Comparison of ENCODE assay signal across 8 cellular contexts in genomic region chrX:47836164-47837072, GRCh38. TPM values are rescaled to one million over a fixed set of nuclear protein-coding genes. Genes with fewer than 3 reads are reported as not detected.
DNase-seq lines count a peak whose midpoint lies in the region; ATAC-seq, FAIRE-seq and TF ChIP-seq lines count a peak whose summit lies in the region.

ZNF81 (plus strand) TSS chrX:47836902; CDS start chrX:47846268, 9,366 bp downstream.

- H3K4me3 ChIP-seq in WI38 (ENCODE audit: low read depth, low read length) (peak within 1 kb of the TSS; percentile 64), cardiac fibroblast (replicated peaks in 1 of 2; ENCODE audit: low read depth in 2 of 2, low read length in 2 of 2) (peak within 1 kb of the TSS; percentile 53 to 62), small intestine (ENCODE audit: low read depth in 1 of 2, low read length in 2 of 2) (peak within 1 kb of the TSS; percentile 56 to 60)

- in situ Hi-C loops in GM18951 (cut with MboI; ENCODE audit: low sequenced_read_pairs, unreplicated experiment) = loop anchor here (25.0 kb wide), 1 partner anchor 201 kb away; no protein-coding TSS in a partner anchor

- peak; percentile 96 for ATAC-seq in HG03175 (IDR thresholded peaks at IDR 0.05; ENCODE audit: unreplicated experiment)

- no peaks in the 10 kb centered on the region for H3K36me3 ChIP-seq in small intestine (ENCODE audit: control insufficient read depth in 2 of 2, insufficient read depth in 2 of 2, low read length in 2 of 2)

- 0 to 29% (median 14%) methylated on average over 32 to 41 of the region's 41 CpGs for WGBS in small intestine, 3 donors

- DNase-seq in AG08396 (ENCODE audit: low spot score) = peak; percentile 84
- DNase-seq in NCI-H2227 treated with DMSO at 0.1 percent for 48 hours (lab: John Stamatoyannopoulos, UW) = peak; percentile 98
- peak; percentile 96 to 98 for DNase-seq in cardiac fibroblast (ENCODE audit: low read depth in 2 of 2)
- peak; percentile 88 for DNase-seq in iPS-NIHi11 (ENCODE audit: low spot score)
- peak; percentile 94 for DNase-seq in small intestine

- TF ChIP-seq POLR2A in GM18951 (IDR thresholded peaks at IDR 0.05; ENCODE audit: extremely low read depth, insufficient read depth, insufficient read length) = peak; percentile 65

- no peaks in the 10 kb centered on the region for H3K27me3 ChIP-seq in small intestine (ENCODE audit: control insufficient read depth in 2 of 2, insufficient read depth in 2 of 2, low read length in 2 of 2)

- no peaks in the 10 kb centered on the region for H3K9me3 ChIP-seq in small intestine (ENCODE audit: control insufficient read depth, low read depth)

- peak; percentile 61 for FAIRE-seq in small intestine (lab: Jason Lieb, UNC)

- no peak for TF ChIP-seq CTCF in WI38 (IDR thresholded peaks at IDR 0.05; ENCODE audit: low read depth, low read length)
- TF ChIP-seq CTCF in cardiac fibroblast (IDR thresholded peaks at IDR 0.05; ENCODE audit: low read depth, low read length) = no peak

- H3K4me1 ChIP-seq in small intestine (ENCODE audit: control insufficient read depth in 2 of 2, insufficient read depth in 1 of 2, low read depth in 1 of 2, low read length in 1 of 2) = no peaks in the 10 kb centered on the region

- peak within 1 kb of the TSS; percentile 48 to 82 for H3K27ac ChIP-seq in small intestine (ENCODE audit: low read depth in 1 of 2, low read length in 1 of 2)

RNA-seq across cellular contexts. Expression of gene ZNF81, which starts in this region (rescaled TPM):
- polyA plus RNA-seq in small intestine = 1 to 10 TPM in 2 of 3 donors, under 1 TPM in 1; 0.54 to 2.5 (median 1.5) TPM

Comparison
In these comparisons a context has a peak if more than half of its experiments do, and no peak if none do; other contexts are left out.
1. Peak in every context shown above with its lines: DNase-seq, ATAC-seq, H3K4me3 ChIP-seq and H3K27ac ChIP-seq.